8 cellular contexts compared by ENCODE assay signal in the genomic region with DNA sequence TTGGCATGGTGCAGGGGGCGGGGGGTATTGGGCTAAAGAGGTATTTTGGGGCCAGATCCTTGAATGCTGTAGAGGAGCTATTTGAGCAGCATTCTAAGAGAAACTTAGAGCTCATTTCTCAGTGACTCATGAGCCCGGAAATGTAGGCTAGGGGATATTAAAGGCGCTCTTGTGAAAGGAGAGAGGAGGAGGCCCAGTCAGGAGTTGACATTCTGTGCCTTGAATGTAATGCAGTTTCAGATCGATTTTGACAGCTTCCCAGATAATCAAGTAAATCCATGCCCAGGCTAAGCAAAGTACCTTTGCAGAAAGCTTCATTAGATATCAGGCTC. TPM values are rescaled to one million over a fixed set of nuclear protein-coding genes. Genes with fewer than 3 reads are reported as not detected.
DNase-seq lines count a peak whose midpoint lies in the region; ATAC-seq and TF ChIP-seq lines count a peak whose summit lies in the region.

No MANE protein-coding gene starts in this region.

- no peaks in the 10 kb centered on the region for H3K9me3 Mint-ChIP-seq in neural crest cell

- peaks cover 9% of the 10 kb centered on the region for H3K27me3 Mint-ChIP-seq in neural crest cell (ENCODE audit: low read depth)

- no peak for ATAC-seq in HG03097 (IDR thresholded peaks at IDR 0.05; ENCODE audit: low FRiP score, unreplicated experiment)

- H3K4me3 Mint-ChIP-seq in neural crest cell, result peak overlapping the region; percentile 96

- TF ChIP-seq CTCF in LNCaP clone FGC (IDR thresholded peaks at IDR 0.05; ENCODE audit: control insufficient read depth, extremely low read depth, insufficient read depth) (no peak), fibroblast of mammary gland (conservative IDR thresholded peaks at IDR 0.05; ENCODE audit: control insufficient read depth, insufficient read depth, low read depth, low read length) (no peak), neural crest cell (conservative IDR thresholded peaks at IDR 0.05) (no peak)

- peaks cover 2% of the 10 kb centered on the region for H3K36me3 Mint-ChIP-seq in neural crest cell (ENCODE audit: low read depth)

- DNase-seq in activated CD4-positive, CD25-positive, alpha-beta regulatory T cell treated with anti-CD3 and anti-CD28 coated beads, Interleukin-2, amount 50 U/mL, for 16 hours (ENCODE audit: low read depth, low spot score), result peak; percentile 15
- no peak for DNase-seq in activated CD4-positive, CD25-positive, alpha-beta regulatory T cell (lab: John Stamatoyannopoulos, UW)
- DNase-seq in LNCaP clone FGC (ENCODE audit: low read depth), result no peak
- DNase-seq in activated T-cell treated with anti-CD3 and anti-CD28 coated beads for 4 hours, result peak; percentile 37
- DNase-seq in fibroblast of mammary gland (ENCODE audit: low read depth), result peak; percentile 81
- no peak for DNase-seq in neural crest cell (ENCODE audit: low read depth, low spot score)
- no peak for DNase-seq in NCI-H524 treated with DMSO at 0.1 percent for 48 hours (lab: John Stamatoyannopoulos, UW)

- H3K27ac Mint-ChIP-seq in neural crest cell (ENCODE audit: unreplicated experiment), result peak overlapping the region; percentile 95

- peaks cover 37% of the 10 kb centered on the region for H3K4me1 Mint-ChIP-seq in neural crest cell

- H3K4me3 ChIP-seq in LNCaP clone FGC (ENCODE audit: low read depth, low read length), result peak overlapping the region; percentile 84
- peak overlapping the region; percentile 87 for H3K4me3 ChIP-seq in fibroblast of mammary gland (ENCODE audit: control insufficient read depth, low read depth, low read length)

RNA-seq across cellular contexts. Expression of a gene that starts 1.4 kb away (rescaled TPM):
- total RNA-seq in neural crest cell, result 40.6 and 43.7 TPM in 2 replicates

Comparison
In these comparisons a context has a peak if more than half of its experiments do, and no peak if none do; other contexts are left out.
1. DNase-seq: peak in activated CD4-positive, CD25-positive, alpha-beta regulatory T cell treated with anti-CD3 and anti-CD28 coated beads, Interleukin-2, amount 50 U/mL, for 16 hours (single experiment), activated T-cell treated with anti-CD3 and anti-CD28 coated beads for 4 hours (single experiment) and fibroblast of mammary gland (single experiment); none in activated CD4-positive, CD25-positive, alpha-beta regulatory T cell (0 of 4), LNCaP clone FGC (single experiment), neural crest cell (single experiment) and NCI-H524 treated with DMSO at 0.1 percent for 48 hours (single experiment).